In genomic region chr1:207868769-207869721, GRCh38 we compare ENCODE assay signal across 8 cellular contexts. TPM values are rescaled to one million over a fixed set of nuclear protein-coding genes. Genes with fewer than 3 reads are reported as not detected.
DNase-seq lines count a peak whose midpoint lies in the region; ATAC-seq and TF ChIP-seq lines count a peak whose summit lies in the region.

No MANE protein-coding gene starts in this region.

- H3K79me1 ChIP-seq in mesendoderm (ENCODE audit: low read length) = no peaks in the 10 kb centered on the region

- no peak overlapping the region for H2AK5ac ChIP-seq in mesendoderm (ENCODE audit: low read length)

- peak overlapping the region; percentile 92 to 95 for H3K4me3 Mint-ChIP-seq in CD14-positive monocyte
- peak overlapping the region; percentile 93 for H3K4me3 Mint-ChIP-seq in activated CD8-positive, alpha-beta memory T cell treated with anti-CD3 and anti-CD28 coated beads, Interleukin-2, amount 10 ng/mL, durations not matched to agents 7 days and 5 days

- peaks cover 10% of the 10 kb centered on the region for H3K4me1 ChIP-seq in endocrine pancreas (ENCODE audit: control insufficient read depth, insufficient read depth, low read length)
- H3K4me1 ChIP-seq in mesendoderm (ENCODE audit: control insufficient read depth, low read depth, low read length) = peaks cover 2% of the 10 kb centered on the region

- intact Hi-C loops in CD14-positive monocyte (cut with micrococcal nuclease) = loop anchor here in 1 of 2 donors (1.0 to 5.0 kb wide), 2 partner anchors 40 to 117 kb away; partner anchors contain the start of gene CD46

- no peaks in the 10 kb centered on the region for H3K9me3 ChIP-seq in endocrine pancreas (ENCODE audit: control insufficient read depth, low read length)

- no peak overlapping the region for H2BK15ac ChIP-seq in mesendoderm (replicated peaks; ENCODE audit: low read depth)

- H3K27me3 Mint-ChIP-seq in CD14-positive monocyte (ENCODE audit: low read depth in 3 of 3) = peaks cover 0 to 2% (median 0%) of the 10 kb centered on the region in 3 donors
- no peaks in the 10 kb centered on the region for H3K27me3 Mint-ChIP-seq in activated CD8-positive, alpha-beta memory T cell treated with anti-CD3 and anti-CD28 coated beads, Interleukin-2, amount 10 ng/mL, durations not matched to agents 7 days and 5 days

- no peak overlapping the region for H2BK120ac ChIP-seq in mesendoderm (ENCODE audit: low read depth, low read length)

- peak overlapping the region in 6 of 7 donors; percentile 87 to 97 (median 96) for H3K27ac Mint-ChIP-seq in CD14-positive monocyte
- H3K27ac Mint-ChIP-seq in activated CD8-positive, alpha-beta memory T cell treated with anti-CD3 and anti-CD28 coated beads, Interleukin-2, amount 10 ng/mL, durations not matched to agents 7 days and 5 days = peak overlapping the region; percentile 90

- H2BK5ac ChIP-seq in mesendoderm (ENCODE audit: low read length) = no peak overlapping the region

- H3K4me3 ChIP-seq in endocrine pancreas (ENCODE audit: control insufficient read depth, insufficient read depth, low read length) (no peak overlapping the region), mesendoderm (ENCODE audit: low read length) (peak overlapping the region; percentile 27)

- ATAC-seq in GM19035 (IDR thresholded peaks at IDR 0.05; ENCODE audit: unreplicated experiment) (peak; percentile 65), HG03280 (IDR thresholded peaks at IDR 0.05; ENCODE audit: unreplicated experiment) (peak; percentile 76)
- peak; percentile 73 for ATAC-seq in activated CD8-positive, alpha-beta memory T cell treated with anti-CD3 and anti-CD28 coated beads, Interleukin-2, amount 10 ng/mL, durations not matched to agents 7 days and 5 days

- peak overlapping the region; percentile 42 for H3K18ac ChIP-seq in mesendoderm (ENCODE audit: low read length)

- peak; percentile 87 for TF ChIP-seq CTCF in CD14-positive monocyte (IDR thresholded peaks at IDR 0.05)

- H3K27me3 ChIP-seq in endocrine pancreas (ENCODE audit: control insufficient read depth, insufficient read depth, low read length) (no peaks in the 10 kb centered on the region), mesendoderm (ENCODE audit: insufficient read depth, low read length, poor library complexity) (no peaks in the 10 kb centered on the region)

- H3K36me3 Mint-ChIP-seq in CD14-positive monocyte = peaks cover 27 to 28% of the 10 kb centered on the region in 2 donors
- H3K36me3 Mint-ChIP-seq in activated CD8-positive, alpha-beta memory T cell treated with anti-CD3 and anti-CD28 coated beads, Interleukin-2, amount 10 ng/mL, durations not matched to agents 7 days and 5 days = peaks cover 33% of the 10 kb centered on the region

- H3K36me3 ChIP-seq in endocrine pancreas (ENCODE audit: control insufficient read depth, insufficient read depth, low read length) (no peaks in the 10 kb centered on the region), mesendoderm (ENCODE audit: control insufficient read depth, insufficient read depth, low read length) (no peaks in the 10 kb centered on the region)

- WGBS in mesendoderm (ENCODE audit: extremely low coverage, insufficient coverage, low lambda C conversion rate) = no CpG with 5 or more reads among the region's 87 CpGs

- CTCF ChIA-PET in activated CD8-positive, alpha-beta memory T cell treated with anti-CD3 and anti-CD28 coated beads, Interleukin-2, amount 10 ng/mL, durations not matched to agents 7 days and 5 days (lab: Charles Lee) = interaction anchor here (0.6 to 17.5 kb wide), 24 partner anchors 9 to 367 kb away, joined by 3 to 414 read pairs (median 7); no protein-coding TSS in a partner anchor

- H3K9ac ChIP-seq in endocrine pancreas (ENCODE audit: control insufficient read depth, insufficient read depth, low read length) (peak overlapping the region; percentile 78), mesendoderm (ENCODE audit: low read length) (peak overlapping the region; percentile 47)

- H3K4me2 ChIP-seq in mesendoderm (ENCODE audit: low read length) = peak overlapping the region; percentile 63

- H4K8ac ChIP-seq in mesendoderm (ENCODE audit: low read depth, low read length) = no peak overlapping the region

- H3K56ac ChIP-seq in mesendoderm (ENCODE audit: low read length) = peak overlapping the region; percentile 79

- H3K23ac ChIP-seq in mesendoderm (ENCODE audit: low read length) = no peak overlapping the region

- H3K4me1 Mint-ChIP-seq in CD14-positive monocyte = peaks cover 69% of the 10 kb centered on the region
- peaks cover 80% of the 10 kb centered on the region for H3K4me1 Mint-ChIP-seq in activated CD8-positive, alpha-beta memory T cell treated with anti-CD3 and anti-CD28 coated beads, Interleukin-2, amount 10 ng/mL, durations not matched to agents 7 days and 5 days

- DNase-seq in CD14-positive monocyte (ENCODE audit: low spot score) (no peak), NCI-H774 (lab: John Stamatoyannopoulos, UW) (peak; percentile 79), mesendoderm (peak; percentile 75)
- peak; percentile 66 for DNase-seq in activated CD8-positive, alpha-beta memory T cell treated with anti-CD3 and anti-CD28 coated beads, Interleukin-2, amount 10 ng/mL, durations not matched to agents 7 days and 5 days
- DNase-seq in stimulated activated CD8-positive, alpha-beta memory T cell treated with anti-CD3 and anti-CD28 coated beads, Interleukin-15, amount 100 ng/mL, for 24 hours (ENCODE audit: low read depth) = peak; percentile 57

- no peak overlapping the region for H4K5ac ChIP-seq in mesendoderm (ENCODE audit: low read length)

- H3K9me3 Mint-ChIP-seq in CD14-positive monocyte = no peaks in the 10 kb centered on the region
- no peaks in the 10 kb centered on the region for H3K9me3 Mint-ChIP-seq in activated CD8-positive, alpha-beta memory T cell treated with anti-CD3 and anti-CD28 coated beads, Interleukin-2, amount 10 ng/mL, durations not matched to agents 7 days and 5 days (ENCODE audit: low read depth)

- H3K4ac ChIP-seq in mesendoderm (ENCODE audit: low read depth, low read length) = no peak overlapping the region

- no peaks in the 10 kb centered on the region for H3K79me2 ChIP-seq in mesendoderm (ENCODE audit: control insufficient read depth, insufficient read depth, low read length)

- H3K27ac ChIP-seq in mesendoderm (ENCODE audit: low read depth, low read length) = no peak overlapping the region

RNA-seq across cellular contexts. Expression of gene CD34, which starts 41.9 kb away (rescaled TPM):
- polyA plus RNA-seq in CD14-positive monocyte = not detected
- total RNA-seq in activated CD8-positive, alpha-beta memory T cell treated with anti-CD3 and anti-CD28 coated beads, Interleukin-2, amount 10 ng/mL, durations not matched to agents 7 days and 5 days = under 1 TPM; 0.02 to 0.06 TPM
- 0.04 TPM for polyA plus RNA-seq in mesendoderm (2013, experiment 1 of 2)
- polyA plus RNA-seq in mesendoderm (2013, experiment 2 of 2) = 0.06 TPM
